ENCODE assay signal across 9 cellular contexts in the genomic region with DNA sequence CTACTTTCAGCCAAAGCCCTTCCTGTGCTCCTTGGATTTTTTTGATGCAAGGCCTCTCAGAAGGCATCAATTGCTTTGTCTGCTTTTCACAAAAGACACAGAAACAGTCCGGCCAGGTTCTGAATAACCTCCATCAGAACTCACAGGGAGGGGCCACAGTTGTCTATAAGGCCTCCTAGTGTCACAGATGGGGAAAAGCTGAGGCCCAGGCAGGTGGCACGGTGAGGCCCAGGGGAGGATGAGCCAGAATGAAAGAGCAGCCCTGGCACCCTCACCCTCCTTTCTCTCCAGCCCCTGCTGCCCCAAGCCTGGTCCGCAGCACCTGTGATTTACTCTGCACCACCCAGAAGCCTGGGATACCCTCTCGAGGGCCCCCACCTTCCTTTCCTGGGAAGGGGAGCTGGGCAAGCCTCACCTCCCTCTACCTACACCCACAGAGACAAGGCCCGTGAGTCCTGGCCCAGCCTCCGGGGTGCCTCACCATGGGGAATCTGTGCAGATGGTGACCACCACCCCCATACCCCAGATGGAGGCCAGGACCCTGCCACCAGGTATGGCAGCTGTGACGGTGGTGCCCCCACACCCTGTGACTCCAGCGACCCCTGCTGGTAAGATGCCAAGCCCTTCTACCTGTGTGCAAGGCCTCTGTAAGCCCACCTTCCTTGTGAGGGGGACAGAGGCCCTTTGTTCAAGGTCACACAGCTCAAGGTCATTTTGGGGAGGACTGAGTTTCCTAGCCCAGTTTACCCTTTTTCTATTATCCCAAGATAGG. TPM values are rescaled to one million over a fixed set of nuclear protein-coding genes. Genes with fewer than 3 reads are reported as not detected.
DNase-seq lines count a peak whose midpoint lies in the region; ATAC-seq, FAIRE-seq and TF ChIP-seq lines count a peak whose summit lies in the region.
"Had no signal": no experiment of that assay in that cellular context is flagged by ENCODE, and none has a peak within 500 bp of the region (broad histone marks: within the 10 kb centered on the region; RNA-seq: fewer than 3 reads in every experiment).

No MANE protein-coding gene starts in this region.

- H3K4me2 ChIP-seq in MM.1S (ENCODE audit: low read depth, low read length) (no peak overlapping the region), keratinocyte (ENCODE audit: control insufficient read depth, extremely low read depth, insufficient read depth, low read depth, low read length) (no peak overlapping the region)

- DNase-seq in GM10248 (ENCODE audit: extremely low spot score) = peak; percentile 74
- peak; percentile 58 for DNase-seq in MM.1S
- peak; percentile 32 for DNase-seq in activated T-cell treated with anti-CD3 and anti-CD28 coated beads for 24 hours (ENCODE audit: low read depth)
- DNase-seq in keratinocyte (ENCODE audit: low read depth, low spot score) = no peak
- peak; percentile 79 for DNase-seq in stimulated activated CD8-positive, alpha-beta memory T cell treated with anti-CD3 and anti-CD28 coated beads, Interleukin-4, amount 100 ng/mL, for 48 hours

- H3K9ac ChIP-seq in MM.1S (ENCODE audit: low read length) = no peak overlapping the region
- no peak overlapping the region for H3K9ac ChIP-seq in keratinocyte (ENCODE audit: control insufficient read depth, extremely low read depth, insufficient read depth, low read length)

- POLR2A ChIA-PET in GM10248 (lab: Yijun Ruan, JAX) = no interaction called here

- H3K79me2 ChIP-seq in MM.1S (ENCODE audit: low read length) (no peaks in the 10 kb centered on the region), keratinocyte (ENCODE audit: control insufficient read depth, insufficient read depth, low read length) (no peaks in the 10 kb centered on the region)

- TF ChIP-seq CTCF in GM10248 (IDR thresholded peaks at IDR 0.05; ENCODE audit: control extremely low read depth, extremely low read depth, low read depth, missing control alignments) (peak; percentile 63), MM.1S (IDR thresholded peaks at IDR 0.05; ENCODE audit: low read length) (peak; percentile 95), keratinocyte (optimal IDR thresholded peaks at IDR 0.05 in 1 of 3, IDR thresholded peaks at IDR 0.05 in 1 of 3, conservative IDR thresholded peaks at IDR 0.05 in 1 of 3; ENCODE audit: extremely low read depth in 1 of 3, insufficient read depth in 2 of 3, low read length in 3 of 3) (peak; percentile 18 to 59 (median 47))

- no peaks in the 10 kb centered on the region for H3F3A ChIP-seq in MM.1S (ENCODE audit: insufficient read depth, low read length)

- H3K9me2 ChIP-seq in MM.1S (replicated peaks; ENCODE audit: insufficient read depth, low read length) = no peaks in the 10 kb centered on the region

- no peak for FAIRE-seq in keratinocyte (lab: Jason Lieb, UNC)

- no peak for ATAC-seq in GM19324 (IDR thresholded peaks at IDR 0.05; ENCODE audit: low FRiP score, unreplicated experiment)
- no peak for ATAC-seq in GM21367 (IDR thresholded peaks at IDR 0.05; ENCODE audit: unreplicated experiment)
- ATAC-seq in HG02970 (IDR thresholded peaks at IDR 0.05; ENCODE audit: low FRiP score, unreplicated experiment) = no peak

- CTCF ChIA-PET in GM10248 (lab: Yijun Ruan, JAX) = interaction anchor here (0.8 to 2.6 kb wide), 11 partner anchors 9 to 139 kb away, joined by 3 to 28 read pairs (median 6); no protein-coding TSS in a partner anchor

- H4K20me1 ChIP-seq in MM.1S (ENCODE audit: insufficient read depth, low read length) = no peaks in the 10 kb centered on the region
- H4K20me1 ChIP-seq in keratinocyte (ENCODE audit: control insufficient read depth, extremely low read depth, insufficient read depth, low read length) = no peaks in the 10 kb centered on the region

- H3K9me3 ChIP-seq in MM.1S (replicated peaks; ENCODE audit: insufficient read depth, low read length) (no peaks in the 10 kb centered on the region), keratinocyte (ENCODE audit: control insufficient read depth, low read depth, low read length) (no peaks in the 10 kb centered on the region)

- H3K4me3 ChIP-seq in MM.1S (ENCODE audit: low read length) (no peak overlapping the region), keratinocyte (ENCODE audit: control insufficient read depth in 2 of 3, extremely low read depth in 1 of 3, insufficient read depth in 2 of 3, low read depth in 1 of 3, low read length in 3 of 3) (no peak overlapping the region)

- H3K9me1 ChIP-seq in keratinocyte (ENCODE audit: control insufficient read depth, extremely low read depth, insufficient read depth, low read length) = no peaks in the 10 kb centered on the region

- H3K4me1 ChIP-seq in MM.1S (ENCODE audit: low read length) (no peaks in the 10 kb centered on the region), keratinocyte (ENCODE audit: control insufficient read depth, extremely low read depth, insufficient read depth, low read length) (no peaks in the 10 kb centered on the region)

- H2AFZ ChIP-seq in MM.1S (ENCODE audit: low read length) (no peak overlapping the region), keratinocyte (ENCODE audit: control insufficient read depth, low read length) (no peak overlapping the region)

- H3K27ac ChIP-seq in MM.1S (ENCODE audit: low read length) (no peak overlapping the region), keratinocyte (ENCODE audit: control insufficient read depth, insufficient read depth, low read length) (no peak overlapping the region)

- dilution Hi-C loops in keratinocyte (cut with MboI; ENCODE audit: extremely low pct_ligation_motif_present, low sequenced_read_pairs) = no loop called here

- H3K27me3 ChIP-seq in MM.1S (replicated peaks; ENCODE audit: insufficient read depth, low read length) = peaks cover 51% of the 10 kb centered on the region
- peaks cover 4% of the 10 kb centered on the region for H3K27me3 ChIP-seq in keratinocyte (ENCODE audit: control insufficient read depth, extremely low read depth, insufficient read depth, low read length)

- H3K36me3 ChIP-seq in MM.1S (replicated peaks; ENCODE audit: insufficient read depth, low read length) (no peaks in the 10 kb centered on the region), keratinocyte (ENCODE audit: control insufficient read depth in 2 of 2, extremely low read depth in 1 of 2, insufficient read depth in 2 of 2, low read length in 2 of 2) (no peaks in the 10 kb centered on the region)

RNA-seq across cellular contexts. Expression of gene ZNF467, which starts 26.2 kb away (rescaled TPM):
- polyA plus RNA-seq in keratinocyte = 0.31 to 0.93 TPM (median 0.52 TPM) in 3 replicates
- 0.61 TPM for polyA plus RNA-seq in keratinocyte (2011; ENCODE audit: low read depth)
- polyA plus RNA-seq in keratinocyte (2011; cell fraction: cytosol; rRNA removed) = 0.57 and 1.2 TPM in 2 replicates
- 1.8 and 3.2 TPM in 2 replicates for polyA plus RNA-seq in keratinocyte (2011; cell fraction: nucleus; rRNA removed)
- polyA plus RNA-seq in keratinocyte (2012; ENCODE audit: low replicate concordance) = 1.0 and 3.0 TPM in 2 replicates
- polyA minus RNA-seq in keratinocyte = 0.23 to 0.33 TPM (median 0.26 TPM) in 3 replicates
- 2.5 TPM for polyA minus RNA-seq in keratinocyte (2011; cell fraction: cytosol; rRNA and poly(A)+ RNA removed)
- polyA minus RNA-seq in keratinocyte (2011; cell fraction: nucleus; rRNA and poly(A)+ RNA removed) = 1.0 and 1.2 TPM in 2 replicates
- polyA plus RNA-seq: IgD-negative memory B cell had no signal

RNA-seq across cellular contexts. Expression of gene ZNF862, which starts 38.6 kb away (rescaled TPM):
- 7.0 to 19.9 TPM (median 10.1 TPM) in 3 replicates for polyA plus RNA-seq in keratinocyte
- 1.4 TPM for polyA plus RNA-seq in keratinocyte (2011; ENCODE audit: low read depth)
- 3.4 and 5.2 TPM in 2 replicates for polyA plus RNA-seq in keratinocyte (2011; cell fraction: cytosol; rRNA removed)
- polyA plus RNA-seq in keratinocyte (2011; cell fraction: nucleus; rRNA removed) = 48.1 and 62.1 TPM in 2 replicates
- 4.4 and 5.9 TPM in 2 replicates for polyA plus RNA-seq in keratinocyte (2012; ENCODE audit: low replicate concordance)
- 15.4 to 16.9 TPM (median 15.9 TPM) in 3 replicates for polyA minus RNA-seq in keratinocyte
- polyA minus RNA-seq in keratinocyte (2011; cell fraction: cytosol; rRNA and poly(A)+ RNA removed) = 6.1 TPM
- polyA minus RNA-seq in keratinocyte (2011; cell fraction: nucleus; rRNA and poly(A)+ RNA removed) = 13.7 and 21.3 TPM in 2 replicates
